ENCODE assay signal across 8 cellular contexts in genomic region chr7:43646603-43647313, GRCh38.
DNase-seq lines count a peak whose midpoint lies in the region; ATAC-seq, FAIRE-seq and TF ChIP-seq lines count a peak whose summit lies in the region.

No MANE protein-coding gene starts in this region.

- H3K9me3 ChIP-seq in spleen, result no peaks in the 10 kb centered on the region

- WGBS in spleen, 5 donors, result 29 to 63% (median 40%) methylated on average over 8 of the region's 8 CpGs

- ATAC-seq in left ventricle myocardium superior, result peak; percentile 50

- intact Hi-C loops in left ventricle myocardium superior (cut with micrococcal nuclease) (no loop called here), spleen (cut with DNase I; ENCODE audit: low total_unique reads) (no loop called here)

- H3K27me3 ChIP-seq in spleen (replicated peaks in 1 of 7), result no peaks in the 10 kb centered on the region

- no peak for TF ChIP-seq CTCF in spleen (IDR thresholded peaks at IDR 0.05 in 8 of 11, conservative IDR thresholded peaks at IDR 0.05 in 3 of 11)

- H3K4me1 ChIP-seq in spleen, result peaks cover 60 to 98% (median 89%) of the 10 kb centered on the region in 6 donors

- TF ChIP-seq POLR2A in H54 (IDR thresholded peaks at IDR 0.05; ENCODE audit: low read depth, low read length) (no peak), spleen (IDR thresholded peaks at IDR 0.05) (no peak)

- CTCF ChIA-PET in activated CD4-positive, alpha-beta memory T cell treated with anti-CD3 and anti-CD28 coated beads, Interleukin-2, amount 10 ng/mL, durations not matched to agents 7 days and 5 days (lab: Charles Lee), result interaction anchor here (1.3 to 8.9 kb wide), 5 partner anchors 8 to 63 kb away, joined by 5 to 115 read pairs (median 13); partner anchors contain the start of gene STK17A

- no peaks in the 10 kb centered on the region for H3K9me3 Mint-ChIP-seq in activated CD4-positive, alpha-beta memory T cell treated with anti-CD3 and anti-CD28 coated beads, Interleukin-2, amount 10 ng/mL, durations not matched to agents 7 days and 5 days

- POLR2A ChIA-PET in activated CD4-positive, alpha-beta memory T cell treated with anti-CD3 and anti-CD28 coated beads, Interleukin-2, amount 10 ng/mL, durations not matched to agents 7 days and 5 days (lab: Charles Lee), result interaction anchor here (0.9 to 9.2 kb wide), 5 partner anchors 22 to 59 kb away, joined by 3 to 304 read pairs (median 5); partner anchors contain the start of gene STK17A

- H3K27ac ChIP-seq in spleen, result peak overlapping the region; percentile 91 to 98 (median 94)

- peak overlapping the region in 2 of 8 donors; percentile 17 to 61 for H3K4me3 ChIP-seq in spleen

- H3K36me3 Mint-ChIP-seq in activated CD4-positive, alpha-beta memory T cell treated with anti-CD3 and anti-CD28 coated beads, Interleukin-2, amount 10 ng/mL, durations not matched to agents 7 days and 5 days (ENCODE audit: low read depth), result peaks cover 54% of the 10 kb centered on the region

- H3K4me1 Mint-ChIP-seq in activated CD4-positive, alpha-beta memory T cell treated with anti-CD3 and anti-CD28 coated beads, Interleukin-2, amount 10 ng/mL, durations not matched to agents 7 days and 5 days, result peaks cover 88% of the 10 kb centered on the region

- H3K36me3 ChIP-seq in spleen, result peaks cover 0 to 51% (median 8%) of the 10 kb centered on the region in 6 donors

- peak overlapping the region; percentile 98 for H3K27ac Mint-ChIP-seq in activated CD4-positive, alpha-beta memory T cell treated with anti-CD3 and anti-CD28 coated beads, Interleukin-2, amount 10 ng/mL, durations not matched to agents 7 days and 5 days

- H3K4me3 Mint-ChIP-seq in activated CD4-positive, alpha-beta memory T cell treated with anti-CD3 and anti-CD28 coated beads, Interleukin-2, amount 10 ng/mL, durations not matched to agents 7 days and 5 days, result peak overlapping the region; percentile 73

- H3K27me3 Mint-ChIP-seq in activated CD4-positive, alpha-beta memory T cell treated with anti-CD3 and anti-CD28 coated beads, Interleukin-2, amount 10 ng/mL, durations not matched to agents 7 days and 5 days, result no peaks in the 10 kb centered on the region

- DNase-seq in H54 (ENCODE audit: insufficient read length, low spot score) (peak; percentile 42), left ventricle myocardium superior (no peak), spleen (no peak), HTR-8/SVneo (ENCODE audit: insufficient read length, low spot score) (no peak), HPDE6-E6E7 (ENCODE audit: extremely low spot score) (no peak), NCI-H1105 treated with DMSO at 0.1 percent for 48 hours (lab: John Stamatoyannopoulos, UW) (no peak), NCI-H1930 (lab: John Stamatoyannopoulos, UW) (no peak)
- no peak for DNase-seq in activated CD4-positive, alpha-beta memory T cell treated with anti-CD3 and anti-CD28 coated beads, Interleukin-2, amount 10 ng/mL, durations not matched to agents 7 days and 5 days

- FAIRE-seq in H54 (lab: Jason Lieb, UNC) (no peak), HTR-8/SVneo (lab: Jason Lieb, UNC) (no peak)
